Comparison of ENCODE assay signal across 1 cellular context in genomic region chr11:12768731-12769673, GRCh38.
TF ChIP-seq lines count a peak whose summit lies in the region.

No MANE protein-coding gene starts in this region.

TF ChIP-seq in GM23338, 12 proteins besides CTCF, POLR2A, EP300 and RAD21 (continued from another document):
- no peak for TF ChIP-seq ZNF462 (CRISPR knock-in tag; IDR thresholded peaks at IDR 0.05)
- TF ChIP-seq NANOG (IDR thresholded peaks at IDR 0.05; ENCODE audit: borderline replicate concordance): no peak
